ENCODE assay signal across 8 cellular contexts in the genomic region with DNA sequence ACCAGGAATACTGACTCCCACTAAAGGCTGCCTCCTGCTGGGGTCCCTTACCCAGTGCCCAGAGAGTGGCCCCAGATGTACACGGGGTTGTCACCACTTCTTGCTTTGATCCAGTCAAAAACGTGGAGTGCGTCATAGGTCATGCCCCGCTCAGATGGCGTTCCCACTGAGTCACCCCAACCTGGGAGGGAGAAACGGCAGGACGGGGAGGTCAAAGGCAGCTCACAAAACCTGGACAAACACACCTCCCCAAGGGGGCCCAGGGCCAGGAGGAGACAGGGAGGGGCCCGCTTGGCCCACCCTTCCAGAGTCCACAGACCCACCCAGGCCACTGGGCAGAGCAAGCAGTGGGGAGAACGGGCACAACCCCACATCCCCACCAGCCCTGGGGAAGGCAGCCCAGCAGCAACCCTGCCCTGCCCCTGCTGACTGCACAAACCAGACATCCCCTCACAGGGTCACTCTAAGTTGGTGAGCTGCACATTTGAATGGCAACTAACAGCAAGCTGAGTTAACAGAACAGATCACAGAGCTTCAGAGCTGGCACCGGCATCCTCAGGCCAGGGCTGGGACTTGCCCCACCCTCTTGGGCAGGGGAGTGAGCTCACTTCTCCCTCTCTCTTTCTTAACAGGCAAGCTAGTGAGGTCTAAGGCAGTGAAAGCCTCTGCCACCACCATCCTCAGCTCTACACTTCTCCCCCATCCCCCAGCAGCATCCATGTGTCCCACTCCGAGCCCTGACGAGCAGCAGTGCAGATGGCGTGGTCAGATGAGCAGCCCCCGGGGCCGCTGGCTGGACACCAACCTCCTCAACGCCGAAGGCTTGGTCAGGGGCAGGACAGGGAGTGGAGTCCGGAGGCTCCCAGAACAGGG.
A peak's percentile ranks its signal among the peaks of the same experiment; 100 is the strongest.
DNase-seq lines count a peak whose midpoint lies in the region; ATAC-seq and TF ChIP-seq lines count a peak whose summit lies in the region.

No MANE protein-coding gene starts in this region.

- ATAC-seq in HG02763 (IDR thresholded peaks at IDR 0.05; ENCODE audit: unreplicated experiment) (peak; percentile 23), HG03280 (IDR thresholded peaks at IDR 0.05; ENCODE audit: unreplicated experiment) (no peak)

- no peak for DNase-seq in AG04450 (ENCODE audit: low read depth, low spot score)
- DNase-seq in fibroblast of the conjunctiva (ENCODE audit: low read depth) = peak; percentile 74
- peak; percentile 91 for DNase-seq in retinal pigment epithelial cell (ENCODE audit: low read depth)
- DNase-seq in HuH-7 (ENCODE audit: low spot score) = no peak
- no peak for DNase-seq in cerebellum (ENCODE audit: low spot score)

- H3K27me3 ChIP-seq in AG04450 (ENCODE audit: control insufficient read depth, insufficient read depth, low read length) = no peaks in the 10 kb centered on the region

- H3K9me3 ChIP-seq in AG04450 (ENCODE audit: control insufficient read depth, insufficient read depth, low read length) = no peaks in the 10 kb centered on the region; the same call in 1 of the 2 replicates

- POLR2A ChIA-PET in AG04450 (lab: Yijun Ruan, JAX) = interaction anchor here (0.7 to 1.6 kb wide), 8 partner anchors 8 to 98 kb away, joined by 3 to 6 read pairs (median 3); a partner anchor contains a TSS

- H3K27ac ChIP-seq in AG04450 (ENCODE audit: low read depth, low read length) (peak overlapping the region; percentile 98), VCaP (peak overlapping the region; percentile 60)

- H3K4me3 ChIP-seq in AG04450 (ENCODE audit: low read depth, low read length) (peak overlapping the region; percentile 7), retinal pigment epithelial cell (ENCODE audit: low read length) (peak overlapping the region; percentile 38)

- CTCF ChIA-PET in AG04450 (lab: Charles Lee) = interaction anchor here (0.7 to 4.8 kb wide), 9 partner anchors 10 to 89 kb away, joined by 3 to 42 read pairs (median 3); a partner anchor contains a TSS

- no peak for TF ChIP-seq CTCF in AG04450 (IDR thresholded peaks at IDR 0.05; ENCODE audit: low read depth, low read length)
- no peak for TF ChIP-seq CTCF in VCaP (conservative IDR thresholded peaks at IDR 0.05)
- TF ChIP-seq CTCF in retinal pigment epithelial cell (conservative IDR thresholded peaks at IDR 0.05; ENCODE audit: low read depth, low read length) = peak; percentile 32

Comparison
In these comparisons a context has a peak if more than half of its experiments do, and no peak if none do; other contexts are left out.
1. DNase-seq: peak in fibroblast of the conjunctiva (single experiment) and retinal pigment epithelial cell (single experiment); none in AG04450 (single experiment), HuH-7 (single experiment) and cerebellum (single experiment).